In the genomic region with DNA sequence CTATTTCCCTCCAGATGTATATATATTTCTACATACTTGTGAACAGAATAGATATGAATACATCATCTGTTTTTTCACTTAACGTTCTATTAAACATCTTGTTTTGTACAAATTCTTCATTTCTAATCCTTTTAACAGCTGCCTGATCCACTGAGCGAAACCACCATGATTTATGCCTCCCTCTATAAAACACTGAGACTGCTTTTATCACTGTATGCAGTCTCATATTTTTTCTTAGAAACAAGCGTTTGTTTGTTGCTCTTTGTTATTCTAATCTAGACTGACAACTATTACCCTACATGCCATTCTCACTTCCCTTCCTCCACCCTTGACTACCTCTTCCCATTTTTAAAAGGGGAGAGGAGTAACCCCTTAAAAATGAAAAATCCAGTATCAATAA, we compare ENCODE assay signal across 24 cellular contexts.
"Had no signal": no experiment of that assay in that cellular context is flagged by ENCODE, and none has a peak within 500 bp of the region (broad histone marks: within the 10 kb centered on the region; RNA-seq: fewer than 3 reads in every experiment).

No MANE protein-coding gene starts in this region.

- H3K4me2 ChIP-seq: hepatocyte had no signal

- H3K4me3 ChIP-seq: hepatocyte, sigmoid colon, thyroid gland had no signal

- H3K36me3 ChIP-seq: sigmoid colon, thyroid gland had no signal

- DNase-seq: activated CD4-positive, alpha-beta T cell treated with anti-CD3 and anti-CD28 coated beads for 36 hours; activated CD4-positive, alpha-beta T cell treated with anti-CD3 and anti-CD28 coated beads, Interleukin-2, amount 50 U/mL, for 4 hours; activated CD8-positive, alpha-beta memory T cell treated with anti-CD3 and anti-CD28 coated beads, Interleukin-2, amount 50 U/mL, for 48 hours; activated naive CD4-positive, alpha-beta T cell treated with Interleukin-2 at 50 U/mL for 16 hours; activated naive CD8-positive, alpha-beta T cell treated with anti-CD3 and anti-CD28 coated beads for 36 hours; activated T-cell treated with anti-CD3 and anti-CD28 coated beads, Interleukin-2, amount 50 U/mL, for 4 hours; cerebellar nuclear complex; cortex of kidney; effector CD4-positive, alpha-beta T cell; foreskin keratinocyte; immature natural killer cell; kidney glomerular epithelial cell; left ventricle myocardium superior; mammary epithelial cell; retina; sigmoid colon; stimulated activated CD4-positive, alpha-beta T cell treated with anti-CD3 and anti-CD28 coated beads, Interleukin-2, amount 100 ng/mL, for 48 hours; stimulated activated CD8-positive, alpha-beta memory T cell treated with anti-CD3 and anti-CD28 coated beads, Interleukin-4, amount 100 ng/mL, for 48 hours; stimulated activated naive B cell treated with anti-CD40 and anti-IgM and Interleukin-4, amounts not matched to agents 10 μg/mL and 1 μg/mL and 100 μg/mL, for 72 hours; T1000; thyroid gland had no signal

- H3K27ac ChIP-seq: foreskin keratinocyte, hepatocyte, sigmoid colon had no signal

- H3K27me3 ChIP-seq: foreskin keratinocyte, hepatocyte, sigmoid colon, thyroid gland had no signal

- H3K9me3 ChIP-seq: sigmoid colon, thyroid gland had no signal

- ATAC-seq: activated CD4-positive, alpha-beta T cell treated with anti-CD3 and anti-CD28 coated beads for 36 hours; activated T-cell treated with anti-CD3 and anti-CD28 coated beads, Interleukin-2, amount 50 U/mL, for 4 hours; foreskin keratinocyte; left ventricle myocardium superior; natural killer cell treated with Interleukin-12 subunit alpha and Interleukin-12 subunit beta and Interleukin-15 and Interleukin-18, amount 100 ng/mL, for 72 hours; stimulated activated naive B cell treated with anti-CD40 and anti-IgM and Interleukin-4, amounts not matched to agents 10 μg/mL and 1 μg/mL and 100 μg/mL, for 72 hours; WTC11 had no signal

- H3K4me1 ChIP-seq: foreskin keratinocyte, sigmoid colon had no signal
